In genomic region chr16:66167564-66168291, GRCh38 we compare ENCODE assay signal across 15 cellular contexts.
DNase-seq lines count a peak whose midpoint lies in the region; ATAC-seq and TF ChIP-seq lines count a peak whose summit lies in the region.
"Had no signal": no experiment of that assay in that cellular context is flagged by ENCODE, and none has a peak within 500 bp of the region (broad histone marks: within the 10 kb centered on the region; RNA-seq: fewer than 3 reads in every experiment).

No MANE protein-coding gene starts in this region.

- H3K9me3 Mint-ChIP-seq in H9: peaks cover 3 to 5% of the 10 kb centered on the region in 2 experiments; a peak in 3 of 5 replicates
- H3K9me3 Mint-ChIP-seq: activated T-helper 17 cell treated with anti-CD3 and anti-CD28 coated beads, Interleukin-2, amount 50 U/mL, for 72 hours; naive thymus-derived CD8-positive, alpha-beta T cell had no signal

- no peak overlapping the region for H2BK15ac ChIP-seq in H9 (ENCODE audit: low read depth, low read length)

- H2BK20ac ChIP-seq in H9 (ENCODE audit: low read depth, low read length, poor library complexity, severe bottlenecking): no peak overlapping the region

- H2AK5ac ChIP-seq in H9 (ENCODE audit: insufficient read length, low read length): no peak overlapping the region

- H3K23ac ChIP-seq in H9 (ENCODE audit: insufficient read length, low read depth, low read length): no peak overlapping the region

- H3K36me3 ChIP-seq in adipocyte (ENCODE audit: control insufficient read depth, insufficient read depth, low read length, severe bottlenecking) (no peaks in the 10 kb centered on the region), hepatocyte (replicated peaks; ENCODE audit: insufficient read depth, low read depth) (no peaks in the 10 kb centered on the region), parathyroid adenoma (ENCODE audit: control insufficient read depth, insufficient read depth, low read length) (no peaks in the 10 kb centered on the region)
- H3K36me3 ChIP-seq: breast epithelium, thyroid gland had no signal

- H4K8ac ChIP-seq in H9 (replicated peaks; ENCODE audit: insufficient read length, low read depth, low read length): no peak overlapping the region

- no peak for ATAC-seq in GM21360 (IDR thresholded peaks at IDR 0.05; ENCODE audit: unreplicated experiment)
- ATAC-seq: activated T-helper 17 cell treated with anti-CD3 and anti-CD28 coated beads, Interleukin-2, amount 50 U/mL, for 72 hours; naive thymus-derived CD8-positive, alpha-beta T cell had no signal

- no peak overlapping the region for H4K5ac ChIP-seq in H9 (ENCODE audit: insufficient read length, low read depth, low read length)

- H3K14ac ChIP-seq in H9 (ENCODE audit: insufficient read depth, low read length): no peak overlapping the region

- peak; percentile 40 for DNase-seq in H9
- peak; percentile 46 for DNase-seq in adipocyte (ENCODE audit: low read depth)
- DNase-seq in hepatocyte (ENCODE audit: low spot score): peak; percentile 51
- no peak for DNase-seq in NCI-H1436 (lab: John Stamatoyannopoulos, UW)
- no peak for DNase-seq in SW 1271 (lab: John Stamatoyannopoulos, UW)
- DNase-seq: activated CD4-positive, alpha-beta T cell treated with anti-CD3 and anti-CD28 coated beads for 48 hours; naive thymus-derived CD8-positive, alpha-beta T cell; NCI-H1105 treated with DMSO at 0.1 percent for 48 hours; NCI-H748 treated with DMSO at 0.1 percent for 48 hours; thyroid gland had no signal

- H2AFZ ChIP-seq in H9 (ENCODE audit: low read length) (no peak overlapping the region), hepatocyte (no peak overlapping the region), parathyroid adenoma (peak overlapping the region; percentile 58)

- no peaks in the 10 kb centered on the region for H3K9me2 ChIP-seq in hepatocyte (replicated peaks; ENCODE audit: insufficient read depth)

- H3K79me2 ChIP-seq in H9 (ENCODE audit: insufficient read depth, low read length): no peaks in the 10 kb centered on the region
- H3K79me2 ChIP-seq in hepatocyte: no peaks in the 10 kb centered on the region
- no peaks in the 10 kb centered on the region for H3K79me2 ChIP-seq in parathyroid adenoma

- peaks cover 14% of the 10 kb centered on the region for H3K27me3 Mint-ChIP-seq in H9 (ENCODE audit: low read depth)
- H3K27me3 Mint-ChIP-seq: activated T-helper 17 cell treated with anti-CD3 and anti-CD28 coated beads, Interleukin-2, amount 50 U/mL, for 72 hours had no signal

- H3K27ac ChIP-seq in H9 (ENCODE audit: insufficient read length, low read depth, low read length): no peak overlapping the region
- H3K27ac ChIP-seq in hepatocyte: no peak overlapping the region
- H3K27ac ChIP-seq in parathyroid adenoma: no peak overlapping the region
- H3K27ac ChIP-seq: breast epithelium, SK-N-MC, thyroid gland had no signal

- no peak overlapping the region for H3K4me3 ChIP-seq in adipocyte (ENCODE audit: low read length)
- no peak overlapping the region for H3K4me3 ChIP-seq in hepatocyte
- no peak overlapping the region for H3K4me3 ChIP-seq in parathyroid adenoma (ENCODE audit: low read depth, low read length)
- H3K4me3 ChIP-seq: breast epithelium, SK-N-MC, thyroid gland had no signal

- H2BK120ac ChIP-seq in H9 (ENCODE audit: low read depth, low read length, poor library complexity, severe bottlenecking): no peak overlapping the region

- no peak overlapping the region for H2BK12ac ChIP-seq in H9 (ENCODE audit: insufficient read length, low read depth, low read length)

- no peak overlapping the region for H3K4me3 Mint-ChIP-seq in H9
- H3K4me3 Mint-ChIP-seq: activated T-helper 17 cell treated with anti-CD3 and anti-CD28 coated beads, Interleukin-2, amount 50 U/mL, for 72 hours; naive thymus-derived CD8-positive, alpha-beta T cell had no signal

- H3K79me1 ChIP-seq in H9 (ENCODE audit: insufficient read depth, low read depth, low read length, poor library complexity, severe bottlenecking): no peaks in the 10 kb centered on the region

- TF ChIP-seq CTCF in H9 (conservative IDR thresholded peaks at IDR 0.05): peak; percentile 64
- peak; percentile 44 for TF ChIP-seq CTCF in hepatocyte (IDR thresholded peaks at IDR 0.05; ENCODE audit: poor library complexity)
- peak; percentile 46 for TF ChIP-seq CTCF in parathyroid adenoma (IDR thresholded peaks at IDR 0.05)

- no CpG with 5 or more reads among the region's 12 CpGs for WGBS in H9 (ENCODE audit: extremely low coverage, insufficient read length, low lambda C conversion rate)
- WGBS in hepatocyte (ENCODE audit: low lambda C conversion rate, missing lambda C conversion rate): 56% methylated on average over 12 of the region's 12 CpGs

- H4K20me1 ChIP-seq in H9 (ENCODE audit: control insufficient read depth, insufficient read depth, insufficient read length): no peaks in the 10 kb centered on the region
- H4K20me1 ChIP-seq in hepatocyte (ENCODE audit: insufficient read depth, poor library complexity, severe bottlenecking): no peaks in the 10 kb centered on the region

- H3K36me3 Mint-ChIP-seq in H9 (ENCODE audit: insufficient read depth in 1 of 3, low read depth in 3 of 3): no peaks in the 10 kb centered on the region; a peak in 1 of 7 replicates
- H3K36me3 Mint-ChIP-seq: naive thymus-derived CD8-positive, alpha-beta T cell had no signal

- H3K23me2 ChIP-seq in H9 (ENCODE audit: insufficient read length, low read depth, low read length, poor library complexity, severe bottlenecking): no peaks in the 10 kb centered on the region

- no peak overlapping the region for H3K4ac ChIP-seq in H9 (ENCODE audit: low read depth, low read length)

- H3K9ac ChIP-seq in H9 (ENCODE audit: extremely low read depth, insufficient read length, low read length): no peak overlapping the region
- no peak overlapping the region for H3K9ac ChIP-seq in adipocyte (ENCODE audit: low read length)
- H3K9ac ChIP-seq in parathyroid adenoma: no peak overlapping the region

- H3K9me3 ChIP-seq in H9 (ENCODE audit: control insufficient read depth, low read depth, low read length) (no peaks in the 10 kb centered on the region), adipocyte (ENCODE audit: control insufficient read depth, low read length) (peaks cover 4% of the 10 kb centered on the region), hepatocyte (ENCODE audit: low read depth) (no peaks in the 10 kb centered on the region), parathyroid adenoma (ENCODE audit: control insufficient read depth, low read length) (no peaks in the 10 kb centered on the region)
- H3K9me3 ChIP-seq: breast epithelium, thyroid gland had no signal

- H3K27ac Mint-ChIP-seq in H9: peak overlapping the region in 1 of 3 experiments; percentile 11; a peak in 1 of 7 replicates
- H3K27ac Mint-ChIP-seq: activated T-helper 17 cell treated with anti-CD3 and anti-CD28 coated beads, Interleukin-2, amount 50 U/mL, for 72 hours; naive thymus-derived CD8-positive, alpha-beta T cell had no signal

- no peak overlapping the region for H2BK5ac ChIP-seq in H9 (ENCODE audit: insufficient read length, low read length)

- H4K91ac ChIP-seq in H9 (ENCODE audit: insufficient read length, low read depth, low read length): no peak overlapping the region

- no peak overlapping the region for H3K56ac ChIP-seq in H9 (ENCODE audit: insufficient read length, low read depth, low read length)

- H3K27me3 ChIP-seq in H9 (ENCODE audit: insufficient read depth, low read length): no peaks in the 10 kb centered on the region
- no peaks in the 10 kb centered on the region for H3K27me3 ChIP-seq in adipocyte (replicated peaks; ENCODE audit: control insufficient read depth, insufficient read depth, low read length)
- no peaks in the 10 kb centered on the region for H3K27me3 ChIP-seq in hepatocyte
- H3K27me3 ChIP-seq in parathyroid adenoma (ENCODE audit: control insufficient read depth, insufficient read depth, low read length): no peaks in the 10 kb centered on the region
- H3K27me3 ChIP-seq: breast epithelium, thyroid gland had no signal

- no peak overlapping the region for H3K18ac ChIP-seq in H9 (ENCODE audit: insufficient read length, low read depth, low read length)

- peaks cover 0 to 4% of the 10 kb centered on the region in 2 experiments; a peak in 1 of 4 replicates for H3K4me1 Mint-ChIP-seq in H9
- H3K4me1 Mint-ChIP-seq: activated T-helper 17 cell treated with anti-CD3 and anti-CD28 coated beads, Interleukin-2, amount 50 U/mL, for 72 hours; naive thymus-derived CD8-positive, alpha-beta T cell had no signal

- no peak overlapping the region for H3K4me2 ChIP-seq in H9 (ENCODE audit: insufficient read depth, insufficient read length, low read length)
- H3K4me2 ChIP-seq in hepatocyte: no peak overlapping the region
- no peak overlapping the region for H3K4me2 ChIP-seq in parathyroid adenoma (ENCODE audit: low read length)

- no peaks in the 10 kb centered on the region for H3K4me1 ChIP-seq in H9 (ENCODE audit: insufficient read depth, low read length)
- H3K4me1 ChIP-seq in adipocyte (ENCODE audit: control insufficient read depth, insufficient read depth, low read length): no peaks in the 10 kb centered on the region
- H3K4me1 ChIP-seq in hepatocyte (ENCODE audit: insufficient read depth): peaks cover 3% of the 10 kb centered on the region
- peaks cover 23% of the 10 kb centered on the region for H3K4me1 ChIP-seq in parathyroid adenoma
- H3K4me1 ChIP-seq: breast epithelium, thyroid gland had no signal

- H3T11ph ChIP-seq in H9 (ENCODE audit: low read length): no peak overlapping the region

Comparison
In these comparisons a context has a peak if more than half of its experiments do, and no peak if none do; other contexts are left out.
1. DNase-seq: peak in H9 (single experiment), adipocyte (single experiment) and hepatocyte (single experiment); none in NCI-H1436 (single experiment) and SW 1271 (0 of 2).
2. Peak in every context shown above with its lines, with median percentiles within 50 percentile points of each other: CTCF ChIP-seq.